1 cellular context compared by ENCODE assay signal in the genomic region with DNA sequence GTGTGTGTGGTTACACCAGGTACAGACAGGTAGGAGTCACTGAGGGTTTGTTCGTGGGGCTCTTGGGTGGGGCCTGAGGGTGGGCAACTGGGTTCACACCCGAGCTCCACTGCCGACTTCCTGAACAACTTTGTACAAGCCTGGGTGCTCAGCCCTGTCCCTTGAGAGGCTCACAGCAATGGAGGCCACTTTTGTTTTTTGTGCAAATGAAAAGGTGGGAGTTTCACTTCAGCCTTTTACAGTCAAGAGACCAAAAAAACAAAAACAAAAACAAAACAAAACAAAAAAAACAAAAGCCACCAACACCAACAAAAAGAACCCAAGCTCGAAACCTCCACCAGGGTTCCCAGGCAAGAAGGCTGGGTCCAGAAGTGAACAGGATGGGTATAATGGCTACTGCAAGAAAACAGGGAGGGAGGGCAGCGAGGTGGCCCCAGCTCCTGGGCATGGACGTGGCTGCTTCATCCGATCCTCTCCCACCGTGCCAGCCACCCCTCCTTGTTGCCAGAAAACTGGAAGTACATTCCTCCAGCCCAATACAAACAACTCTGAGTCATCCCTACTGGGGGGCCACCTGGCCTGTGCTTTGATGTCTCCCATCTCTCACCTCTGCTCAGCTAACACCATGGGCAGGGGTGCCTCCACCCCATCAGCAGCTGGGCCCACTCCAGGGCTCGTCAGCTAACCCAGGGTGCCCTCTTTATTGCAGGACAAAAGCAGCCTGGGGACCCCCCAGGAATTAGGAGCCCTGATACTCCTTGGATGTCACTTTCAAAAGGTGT.
TF ChIP-seq lines count a peak whose summit lies in the region.

No MANE protein-coding gene starts in this region.

TF ChIP-seq in HepG2, 621 proteins besides CTCF, POLR2A, EP300 and RAD21 (continued from another document and continues in another):
- TF ChIP-seq, protein P1, sequence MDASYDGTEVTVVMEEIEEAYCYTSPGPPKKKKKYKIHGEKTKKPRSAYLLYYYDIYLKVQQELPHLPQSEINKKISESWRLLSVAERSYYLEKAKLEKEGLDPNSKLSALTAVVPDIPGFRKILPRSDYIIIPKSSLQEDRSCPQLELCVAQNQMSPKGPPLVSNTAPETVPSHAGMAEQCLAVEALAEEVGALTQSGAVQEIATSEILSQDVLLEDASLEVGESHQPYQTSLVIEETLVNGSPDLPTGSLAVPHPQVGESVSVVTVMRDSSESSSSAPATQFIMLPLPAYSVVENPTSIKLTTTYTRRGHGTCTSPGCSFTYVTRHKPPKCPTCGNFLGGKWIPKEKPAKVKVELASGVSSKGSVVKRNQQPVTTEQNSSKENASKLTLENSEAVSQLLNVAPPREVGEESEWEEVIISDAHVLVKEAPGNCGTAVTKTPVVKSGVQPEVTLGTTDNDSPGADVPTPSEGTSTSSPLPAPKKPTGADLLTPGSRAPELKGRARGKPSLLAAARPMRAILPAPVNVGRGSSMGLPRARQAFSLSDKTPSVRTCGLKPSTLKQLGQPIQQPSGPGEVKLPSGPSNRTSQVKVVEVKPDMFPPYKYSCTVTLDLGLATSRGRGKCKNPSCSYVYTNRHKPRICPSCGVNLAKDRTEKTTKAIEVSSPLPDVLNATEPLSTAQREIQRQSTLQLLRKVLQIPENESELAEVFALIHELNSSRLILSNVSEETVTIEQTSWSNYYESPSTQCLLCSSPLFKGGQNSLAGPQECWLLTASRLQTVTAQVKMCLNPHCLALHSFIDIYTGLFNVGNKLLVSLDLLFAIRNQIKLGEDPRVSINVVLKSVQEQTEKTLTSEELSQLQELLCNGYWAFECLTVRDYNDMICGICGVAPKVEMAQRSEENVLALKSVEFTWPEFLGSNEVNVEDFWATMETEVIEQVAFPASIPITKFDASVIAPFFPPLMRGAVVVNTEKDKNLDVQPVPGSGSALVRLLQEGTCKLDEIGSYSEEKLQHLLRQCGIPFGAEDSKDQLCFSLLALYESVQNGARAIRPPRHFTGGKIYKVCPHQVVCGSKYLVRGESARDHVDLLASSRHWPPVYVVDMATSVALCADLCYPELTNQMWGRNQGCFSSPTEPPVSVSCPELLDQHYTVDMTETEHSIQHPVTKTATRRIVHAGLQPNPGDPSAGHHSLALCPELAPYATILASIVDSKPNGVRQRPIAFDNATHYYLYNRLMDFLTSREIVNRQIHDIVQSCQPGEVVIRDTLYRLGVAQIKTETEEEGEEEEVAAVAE (CRISPR knock-in tag; IDR thresholded peaks at IDR 0.05; ENCODE audit: borderline replicate concordance): no peak; the same call in 1 of the 2 replicates
- TF ChIP-seq KDM3A (CRISPR knock-in tag; IDR thresholded peaks at IDR 0.05; ENCODE audit: low read depth) (peak; percentile 91; the same call in 1 of the 2 replicates), PRMT3 (CRISPR knock-in tag; IDR thresholded peaks at IDR 0.05; ENCODE audit: borderline replicate concordance, low read depth) (0 out of 2 replicates have a peak, but pooled peaks have one; percentile 42), JARID2 (CRISPR knock-in tag; IDR thresholded peaks at IDR 0.05; ENCODE audit: insufficient replicate concordance) (no peak), ZNF326 (CRISPR knock-in tag; IDR thresholded peaks at IDR 0.05; ENCODE audit: borderline replicate concordance) (peak; percentile 11; the same call in 1 of the 2 replicates), ZNF737 (CRISPR knock-in tag; IDR thresholded peaks at IDR 0.05; ENCODE audit: borderline replicate concordance) (no peak), ZFYVE20 (CRISPR knock-in tag; IDR thresholded peaks at IDR 0.05; ENCODE audit: borderline replicate concordance, low read depth) (no peak), PPARG (CRISPR knock-in tag; conservative IDR thresholded peaks at IDR 0.05) (peak; percentile 92), MLXIP (CRISPR knock-in tag; IDR thresholded peaks at IDR 0.05; ENCODE audit: borderline replicate concordance) (no peak), SMARCC2 (IDR thresholded peaks at IDR 0.05) (peak; percentile 33; the same call in 1 of the 2 replicates), TBL1XR1 (IDR thresholded peaks at IDR 0.05; ENCODE audit: borderline replicate concordance, low read length, partially characterized antibody) (peak; percentile 87), ATF1 (CRISPR knock-in tag; IDR thresholded peaks at IDR 0.05) (no peak), MLLT10 (CRISPR knock-in tag; IDR thresholded peaks at IDR 0.05) (no peak), PAXIP1 (CRISPR knock-in tag; conservative IDR thresholded peaks at IDR 0.05) (peak; percentile 92), ETS1 (CRISPR knock-in tag; IDR thresholded peaks at IDR 0.05) (no peak), ZNF7 (CRISPR knock-in tag; IDR thresholded peaks at IDR 0.05) (no peak), ZNF883 (CRISPR knock-in tag; IDR thresholded peaks at IDR 0.05; ENCODE audit: not compliant biosample characterization) (no peak), ZNF567 (CRISPR knock-in tag; IDR thresholded peaks at IDR 0.05; ENCODE audit: borderline replicate concordance) (no peak), JDP2 (CRISPR knock-in tag; IDR thresholded peaks at IDR 0.05; ENCODE audit: borderline replicate concordance) (no peak), DR1 (CRISPR knock-in tag; IDR thresholded peaks at IDR 0.05) (no peak), ZNF558 (CRISPR knock-in tag; IDR thresholded peaks at IDR 0.05; ENCODE audit: borderline replicate concordance) (no peak), NFE2L1 (CRISPR knock-in tag; IDR thresholded peaks at IDR 0.05; ENCODE audit: borderline replicate concordance) (no peak), TP53 (CRISPR knock-in tag; conservative IDR thresholded peaks at IDR 0.05) (0 out of 2 replicates have a peak, but pooled peaks have one; percentile 16), KLF13 (CRISPR knock-in tag; IDR thresholded peaks at IDR 0.05) (no peak), TAF15 (IDR thresholded peaks at IDR 0.05; ENCODE audit: low read depth, low read length, poor library complexity, severe bottlenecking) (no peak), YEATS4 (CRISPR knock-in tag; IDR thresholded peaks at IDR 0.05; ENCODE audit: borderline replicate concordance) (no peak; the same call in 1 of the 2 replicates), MAZ (IDR thresholded peaks at IDR 0.05; ENCODE audit: borderline replicate concordance, low read depth, low read length) (peak; percentile 89), MAZ (CRISPR knock-in tag; IDR thresholded peaks at IDR 0.05; ENCODE audit: low read depth) (peak; percentile 87), SNRNP70 (IDR thresholded peaks at IDR 0.05; ENCODE audit: low read depth, low read length) (no peak), IRF1 (CRISPR knock-in tag; IDR thresholded peaks at IDR 0.05; ENCODE audit: low read depth) (no peak), ZNF121 (CRISPR knock-in tag; IDR thresholded peaks at IDR 0.05) (no peak), ZNF644 (CRISPR knock-in tag; IDR thresholded peaks at IDR 0.05; ENCODE audit: low read depth) (0 out of 2 replicates have a peak, but pooled peaks have one; percentile 47), TARDBP (CRISPR knock-in tag; IDR thresholded peaks at IDR 0.05) (peak; percentile 89), MLX (CRISPR knock-in tag; IDR thresholded peaks at IDR 0.05) (peak; percentile 91), GFI1 (CRISPR knock-in tag; IDR thresholded peaks at IDR 0.05; ENCODE audit: borderline replicate concordance) (no peak), HCFC1 (IDR thresholded peaks at IDR 0.05; ENCODE audit: low read depth, low read length) (no peak), ZNF563 (CRISPR knock-in tag; IDR thresholded peaks at IDR 0.05) (no peak), BCL6 (CRISPR knock-in tag; IDR thresholded peaks at IDR 0.05) (peak; percentile 88), CEBPB (IDR thresholded peaks at IDR 0.05; ENCODE audit: borderline replicate concordance, low read depth, low read length) (no peak), RARG (CRISPR knock-in tag; IDR thresholded peaks at IDR 0.05; ENCODE audit: low read depth) (no peak), MYC (CRISPR knock-in tag; IDR thresholded peaks at IDR 0.05; ENCODE audit: borderline replicate concordance) (peak; percentile 68; the same call in 1 of the 2 replicates), ZNF496 (CRISPR knock-in tag; IDR thresholded peaks at IDR 0.05; ENCODE audit: insufficient replicate concordance) (no peak), ZNF432 (CRISPR knock-in tag; IDR thresholded peaks at IDR 0.05; ENCODE audit: borderline replicate concordance) (no peak), PAX8 (CRISPR knock-in tag; IDR thresholded peaks at IDR 0.05; ENCODE audit: borderline replicate concordance) (no peak)
- TF ChIP-seq, protein P2, sequence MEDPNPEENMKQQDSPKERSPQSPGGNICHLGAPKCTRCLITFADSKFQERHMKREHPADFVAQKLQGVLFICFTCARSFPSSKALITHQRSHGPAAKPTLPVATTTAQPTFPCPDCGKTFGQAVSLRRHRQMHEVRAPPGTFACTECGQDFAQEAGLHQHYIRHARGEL (CRISPR knock-in tag; IDR thresholded peaks at IDR 0.05): 0 out of 2 replicates have a peak, but pooled peaks have one; percentile 38
- TF ChIP-seq, protein P3, sequence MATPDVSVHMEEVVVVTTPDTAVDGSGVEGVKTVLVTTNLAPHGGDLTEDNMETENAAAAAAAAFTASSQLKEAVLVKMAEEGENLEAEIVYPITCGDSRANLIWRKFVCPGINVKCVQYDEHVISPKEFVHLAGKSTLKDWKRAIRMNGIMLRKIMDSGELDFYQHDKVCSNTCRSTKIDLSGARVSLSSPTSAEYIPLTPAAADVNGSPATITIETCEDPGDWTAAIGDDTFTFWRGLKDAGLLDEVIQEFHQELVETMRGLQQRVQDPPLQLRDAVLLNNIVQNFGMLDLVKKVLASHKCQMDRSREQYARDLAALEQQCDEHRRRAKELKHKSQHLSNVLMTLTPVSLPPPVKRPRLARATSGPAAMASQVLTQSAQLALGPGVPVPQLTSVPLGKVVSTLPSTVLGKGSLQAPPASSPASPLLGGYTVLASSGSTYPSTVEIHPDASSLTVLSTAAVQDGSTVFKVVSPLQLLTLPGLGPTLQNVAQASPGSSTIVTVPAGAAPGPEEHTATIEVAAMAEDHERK (CRISPR knock-in tag; IDR thresholded peaks at IDR 0.05; ENCODE audit: low read depth): no peak
